ENCODE assay signal across 1 cellular context in genomic region chr16:57012353-57012752, GRCh38.
TF ChIP-seq lines count a peak whose summit lies in the region.

No MANE protein-coding gene starts in this region.

TF ChIP-seq in WTC11, 78 proteins besides CTCF, POLR2A, EP300 and RAD21 (continued from another document):
- TF ChIP-seq JAZF1 (CRISPR knock-in tag; IDR thresholded peaks at IDR 0.05) (no peak), IRF1 (CRISPR knock-in tag; IDR thresholded peaks at IDR 0.05) (no peak)
